Comparison of ENCODE assay signal across 15 cellular contexts in the genomic region with DNA sequence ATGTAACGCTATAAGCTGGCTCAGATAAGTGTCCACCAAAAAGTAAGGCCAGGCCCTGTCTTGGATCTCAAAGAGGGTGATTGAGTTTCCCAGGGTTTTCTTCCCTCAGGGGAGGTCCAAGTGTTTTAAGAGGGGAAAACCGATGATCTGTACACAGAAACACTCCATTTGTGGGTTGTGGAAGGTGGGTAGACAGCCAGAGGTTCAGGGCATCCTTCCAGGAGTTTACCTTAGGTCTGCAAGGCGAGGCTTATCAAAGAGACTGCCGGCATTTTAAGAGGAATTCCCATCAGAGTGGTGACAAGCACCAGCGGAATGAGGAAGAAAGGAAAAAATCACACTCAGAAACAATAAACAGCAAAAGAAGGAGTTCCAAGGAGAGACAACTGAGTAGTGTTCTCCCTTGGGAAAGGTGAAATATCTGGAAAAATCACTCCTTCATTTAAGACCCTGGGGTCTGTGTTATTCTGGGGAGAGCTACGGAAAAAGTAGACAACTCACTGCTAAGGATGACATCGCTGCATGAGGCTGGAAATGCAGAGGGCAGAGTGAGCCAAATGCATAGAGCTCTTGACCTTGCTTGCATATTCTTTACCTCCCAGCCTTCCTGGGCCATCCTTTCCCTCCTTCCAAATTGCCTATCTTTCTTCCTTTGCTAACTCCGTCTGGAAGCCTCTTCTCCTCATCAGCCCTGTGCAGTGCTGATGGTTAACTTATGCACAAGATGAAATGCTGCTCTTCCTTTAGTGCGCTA. TPM values are rescaled to one million over a fixed set of nuclear protein-coding genes. Genes with fewer than 3 reads are reported as not detected.
DNase-seq lines count a peak whose midpoint lies in the region; ATAC-seq and FAIRE-seq lines count a peak whose summit lies in the region.
"Had no signal": no experiment of that assay in that cellular context is flagged by ENCODE, and none has a peak within 500 bp of the region (broad histone marks: within the 10 kb centered on the region; RNA-seq: fewer than 3 reads in every experiment).

No MANE protein-coding gene starts in this region.

- H3K4me3 ChIP-seq in small intestine (ENCODE audit: low read depth in 1 of 2, low read length in 2 of 2) = no peak overlapping the region

- FAIRE-seq in RCC 7860 (lab: Jason Lieb, UNC) (peak; percentile 94), small intestine (lab: Jason Lieb, UNC) (no peak)

- H3K27ac ChIP-seq in small intestine (ENCODE audit: low read depth in 1 of 2, low read length in 1 of 2) = no peak overlapping the region
- H3K27ac ChIP-seq: KMS-11 had no signal

- peak; percentile 18 for ATAC-seq in esophagus mucosa
- ATAC-seq: stimulated activated naive CD8-positive, alpha-beta T cell treated with anti-CD3 and anti-CD28 coated beads, Interleukin-15, Interleukin-2, amounts not matched to agents 100 U/mL and 50 U/mL, for 24 hours; T-helper 17 cell had no signal

- H3K36me3 Mint-ChIP-seq in activated naive CD4-positive, alpha-beta T cell treated with anti-CD3 and anti-CD28 coated beads, Interleukin-2, amount 10 ng/mL, durations not matched to agents 7 days and 5 days = peaks cover under 1% of the 10 kb centered on the region

- H3K27ac Mint-ChIP-seq in activated naive CD4-positive, alpha-beta T cell treated with anti-CD3 and anti-CD28 coated beads, Interleukin-2, amount 10 ng/mL, durations not matched to agents 7 days and 5 days = no peak overlapping the region
- H3K27ac Mint-ChIP-seq: T-helper 17 cell had no signal

- H3K36me3 ChIP-seq in small intestine (ENCODE audit: control insufficient read depth in 2 of 2, insufficient read depth in 2 of 2, low read length in 2 of 2) = no peaks in the 10 kb centered on the region

- CTCF ChIA-PET in activated naive CD4-positive, alpha-beta T cell treated with anti-CD3 and anti-CD28 coated beads, Interleukin-2, amount 10 ng/mL, durations not matched to agents 7 days and 5 days (lab: Charles Lee) = interaction anchor here (1.1 to 1.2 kb wide), 2 partner anchors 10 to 60 kb away, joined by 3 to 4 read pairs; no protein-coding TSS in a partner anchor

- H3K4me1 Mint-ChIP-seq in activated naive CD4-positive, alpha-beta T cell treated with anti-CD3 and anti-CD28 coated beads, Interleukin-2, amount 10 ng/mL, durations not matched to agents 7 days and 5 days = no peaks in the 10 kb centered on the region
- H3K4me1 Mint-ChIP-seq: T-helper 17 cell had no signal

- H3K4me1 ChIP-seq in small intestine (ENCODE audit: control insufficient read depth in 2 of 2, insufficient read depth in 1 of 2, low read depth in 1 of 2, low read length in 1 of 2) = no peaks in the 10 kb centered on the region

- H3K27me3 ChIP-seq in small intestine (ENCODE audit: control insufficient read depth in 2 of 2, insufficient read depth in 2 of 2, low read length in 2 of 2) = peaks cover 0 to 2% of the 10 kb centered on the region in 2 donors

- peaks cover 27% of the 10 kb centered on the region for H3K27me3 Mint-ChIP-seq in activated naive CD4-positive, alpha-beta T cell treated with anti-CD3 and anti-CD28 coated beads, Interleukin-2, amount 10 ng/mL, durations not matched to agents 7 days and 5 days

- H3K9me3 ChIP-seq in small intestine (ENCODE audit: control insufficient read depth, low read depth) = no peaks in the 10 kb centered on the region

- H3K4me3 Mint-ChIP-seq in activated naive CD4-positive, alpha-beta T cell treated with anti-CD3 and anti-CD28 coated beads, Interleukin-2, amount 10 ng/mL, durations not matched to agents 7 days and 5 days = no peak overlapping the region
- H3K4me3 Mint-ChIP-seq: T-helper 17 cell had no signal

- peak; percentile 10 for DNase-seq in ELF-1 (ENCODE audit: low read depth, low spot score)
- peak; percentile 86 for DNase-seq in RCC 7860 (ENCODE audit: low spot score)
- DNase-seq in small intestine = peak; percentile 14
- DNase-seq in activated naive CD4-positive, alpha-beta T cell treated with anti-CD3 and anti-CD28 coated beads, Interleukin-2, amount 10 ng/mL, durations not matched to agents 7 days and 5 days = no peak
- DNase-seq in NCI-H2081 (lab: John Stamatoyannopoulos, UW) = no peak
- DNase-seq in NCI-H1048 (lab: John Stamatoyannopoulos, UW) = no peak
- no peak for DNase-seq in DMS 273 treated with DMSO at 0.1 percent for 48 hours (lab: John Stamatoyannopoulos, UW)
- DNase-seq: activated naive CD4-positive, alpha-beta T cell treated with anti-CD3 and anti-CD28 coated beads, Interleukin-2, amount 50 U/mL, for 16 hours; NCI-H2081 treated with DMSO at 0.1 percent for 48 hours; posterior cingulate gyrus; stimulated activated CD4-positive, alpha-beta T cell treated with anti-CD3 and anti-CD28 coated beads, Interleukin-2, amount 100 ng/mL, for 24 hours; stimulated activated naive CD8-positive, alpha-beta T cell treated with anti-CD3 and anti-CD28 coated beads, Interleukin-15, Interleukin-2, amounts not matched to agents 100 U/mL and 50 U/mL, for 24 hours; T-helper 17 cell had no signal

- WGBS in small intestine, 3 donors = 41 to 67% (median 61%) methylated on average over 9 of the region's 9 CpGs

- H3K9me3 Mint-ChIP-seq in activated naive CD4-positive, alpha-beta T cell treated with anti-CD3 and anti-CD28 coated beads, Interleukin-2, amount 10 ng/mL, durations not matched to agents 7 days and 5 days = peaks cover 3% of the 10 kb centered on the region

RNA-seq across cellular contexts. Expression of a gene that starts 22.1 kb away (rescaled TPM):
- 23.7 TPM for total RNA-seq in esophagus mucosa
- under 1 TPM in 1 of 3 donors, not detected in 2; 0.36 TPM for polyA plus RNA-seq in small intestine
- total RNA-seq: T-helper 17 cell had no signal

Comparison
In these comparisons a context has a peak if more than half of its experiments do, and no peak if none do; other contexts are left out.
1. DNase-seq: peak in ELF-1 (single experiment), RCC 7860 (single experiment) and small intestine (single experiment); none in activated naive CD4-positive, alpha-beta T cell treated with anti-CD3 and anti-CD28 coated beads, Interleukin-2, amount 10 ng/mL, durations not matched to agents 7 days and 5 days (single experiment), NCI-H2081 (0 of 2), NCI-H1048 (single experiment) and DMS 273 treated with DMSO at 0.1 percent for 48 hours (single experiment).